Comparison of ENCODE assay signal across 22 cellular contexts in the genomic region with DNA sequence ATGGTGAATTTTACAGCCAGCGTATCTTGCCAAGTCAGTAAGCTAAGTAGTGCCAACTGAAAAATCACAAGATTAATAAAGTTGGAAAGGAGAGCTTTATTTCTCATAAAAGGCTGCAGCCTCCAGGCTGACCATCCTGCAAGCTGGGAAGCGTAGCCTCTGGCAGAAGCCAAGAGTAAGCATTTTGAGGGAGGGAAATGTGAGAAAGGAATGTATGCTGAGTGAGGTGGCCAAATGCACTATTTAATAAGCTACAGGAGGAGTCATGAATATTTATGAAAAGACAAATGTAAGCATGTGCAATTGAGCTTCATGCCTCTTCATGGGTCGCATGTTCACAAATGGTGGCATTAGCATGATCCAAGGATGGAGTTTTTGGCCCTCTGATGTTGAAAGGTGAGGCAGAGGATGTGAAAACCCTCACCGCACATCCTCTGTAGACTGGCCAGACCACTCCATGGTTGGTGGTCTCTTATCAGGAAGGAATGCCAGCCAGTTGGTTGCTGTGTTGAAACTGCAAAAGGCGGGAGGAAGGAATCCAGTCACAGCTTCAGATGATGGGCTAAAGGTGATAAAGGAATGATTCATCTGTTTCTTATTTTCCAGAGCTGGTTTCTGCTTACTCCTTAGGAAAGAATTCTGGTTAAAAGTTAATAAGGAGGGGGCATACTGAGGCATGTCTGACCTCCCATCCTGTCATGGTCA. TPM values are rescaled to one million over a fixed set of nuclear protein-coding genes. Genes with fewer than 3 reads are reported as not detected.
DNase-seq lines count a peak whose midpoint lies in the region; ATAC-seq and TF ChIP-seq lines count a peak whose summit lies in the region.
"Had no signal": no experiment of that assay in that cellular context is flagged by ENCODE, and none has a peak within 500 bp of the region (broad histone marks: within the 10 kb centered on the region; RNA-seq: fewer than 3 reads in every experiment).

No MANE protein-coding gene starts in this region.

- no peak overlapping the region for H2AK9ac ChIP-seq in IMR-90 (replicated peaks; ENCODE audit: low read depth, low read length, poor library complexity)

- POLR2A ChIA-PET in Caco-2 (lab: Charles Lee) (no interaction called here), IMR-90 (lab: Charles Lee; ENCODE audit: unreplicated experiment) (no interaction called here)

- H3K79me1 ChIP-seq in IMR-90 (ENCODE audit: low read depth in 1 of 2, low read length in 2 of 2): no peaks in the 10 kb centered on the region

- H3K9me3 Mint-ChIP-seq in Caco-2 (ENCODE audit: unreplicated experiment): peaks cover under 1% of the 10 kb centered on the region

- 92% methylated on average over 2 of the region's 5 CpGs; no CpG with 5 or more reads in 1 of the 2 experiments for WGBS in IMR-90 (ENCODE audit: extremely low coverage in 2 of 2, insufficient read length in 1 of 2), 2 experiments

- H3K4me1 Mint-ChIP-seq in Caco-2 (ENCODE audit: low read depth, unreplicated experiment): peaks cover 23% of the 10 kb centered on the region
- H3K4me1 Mint-ChIP-seq: brain; stimulated activated memory B cell treated with anti-CD40 and anti-IgM and Interleukin-4, amounts not matched to agents 10 μg/mL and 1 μg/mL and 100 μg/mL, for 72 hours; WTC11 had no signal

- H3K36me3 Mint-ChIP-seq in Caco-2 (ENCODE audit: insufficient read depth, unreplicated experiment): no peaks in the 10 kb centered on the region
- H3K36me3 Mint-ChIP-seq: brain; stimulated activated memory B cell treated with anti-CD40 and anti-IgM and Interleukin-4, amounts not matched to agents 10 μg/mL and 1 μg/mL and 100 μg/mL, for 72 hours; WTC11 had no signal

- H3K9ac ChIP-seq in IMR-90 (ENCODE audit: low read depth, low read length): no peak overlapping the region
- H3K9ac ChIP-seq: BLaER1 had no signal

- no peak overlapping the region for H3K4me2 ChIP-seq in IMR-90 (ENCODE audit: low read depth, low read length)
- H3K4me2 ChIP-seq: BLaER1 had no signal

- 0 out of 3 replicates have a peak overlapping the region, but pooled peaks have one; percentile 23 for H2BK15ac ChIP-seq in IMR-90 (ENCODE audit: low read depth, low read length)

- no peak overlapping the region; the same call in 1 of the 2 replicates for H4K5ac ChIP-seq in IMR-90 (ENCODE audit: low read depth, low read length)

- no peaks in the 10 kb centered on the region for H3K27me3 ChIP-seq in Caco-2 (replicated peaks; ENCODE audit: control insufficient read depth, insufficient read depth, low read length)
- H3K27me3 ChIP-seq in IMR-90 (ENCODE audit: control insufficient read depth, insufficient read depth, low read length): no peaks in the 10 kb centered on the region
- H3K27me3 ChIP-seq in brain microvascular endothelial cell (replicated peaks): no peaks in the 10 kb centered on the region
- H3K27me3 ChIP-seq: BLaER1, upper lobe of right lung had no signal

- no peak for TF ChIP-seq CTCF in Caco-2 (IDR thresholded peaks at IDR 0.05; ENCODE audit: insufficient read depth in 1 of 2, low read depth in 1 of 2, low read length in 1 of 2, severe bottlenecking in 1 of 2, unreplicated experiment in 1 of 2)
- TF ChIP-seq CTCF in IMR-90 (conservative IDR thresholded peaks at IDR 0.05; ENCODE audit: low read depth, low read length): no peak
- TF ChIP-seq CTCF in brain microvascular endothelial cell (IDR thresholded peaks at IDR 0.05; ENCODE audit: low read depth, low read length, missing control alignments): no peak

- no peaks in the 10 kb centered on the region for H3K36me3 ChIP-seq in Caco-2 (ENCODE audit: control insufficient read depth, insufficient read depth, low read length)
- H3K36me3 ChIP-seq in IMR-90 (ENCODE audit: control insufficient read depth, insufficient read depth, low read length): no peaks in the 10 kb centered on the region
- no peaks in the 10 kb centered on the region for H3K36me3 ChIP-seq in brain microvascular endothelial cell (replicated peaks)
- H3K36me3 ChIP-seq: BLaER1, upper lobe of right lung had no signal

- peak overlapping the region; percentile 42; the same call in 1 of the 2 replicates for H4K91ac ChIP-seq in IMR-90 (ENCODE audit: insufficient read depth, low read depth, low read length)

- H3K14ac ChIP-seq in IMR-90 (replicated peaks; ENCODE audit: low read depth, low read length): peak overlapping the region; percentile 7; the same call in 1 of the 2 replicates

- peaks cover 4% of the 10 kb centered on the region for H3K9me1 ChIP-seq in IMR-90 (ENCODE audit: insufficient read depth, low read length)

- TF ChIP-seq POLR2A in IMR-90 (IDR thresholded peaks at IDR 0.05; ENCODE audit: low read depth, low read length): no peak

- peak overlapping the region; percentile 34; the same call in 1 of the 2 replicates for H3K18ac ChIP-seq in IMR-90 (ENCODE audit: low read depth, low read length)

- no peak overlapping the region; a peak in 1 of 4 replicates for H4K8ac ChIP-seq in IMR-90 (ENCODE audit: low read depth in 2 of 2, low read length in 2 of 2)

- H3K4me3 ChIP-seq in Caco-2 (ENCODE audit: low read depth, low read length) (no peak overlapping the region), IMR-90 (ENCODE audit: insufficient read depth, low read depth, low read length) (no peak overlapping the region), brain microvascular endothelial cell (ENCODE audit: low read depth, low read length) (no peak overlapping the region)
- H3K4me3 ChIP-seq: BLaER1, mucosa of descending colon, skin epidermis, upper lobe of right lung had no signal

- peak overlapping the region; percentile 74; the same call in 1 of the 2 replicates for H2AK5ac ChIP-seq in IMR-90 (ENCODE audit: low read depth, low read length)

- no peaks in the 10 kb centered on the region for H3K27me3 Mint-ChIP-seq in Caco-2 (ENCODE audit: insufficient read depth, unreplicated experiment)

- no peak for TF ChIP-seq RAD21 in IMR-90 (IDR thresholded peaks at IDR 0.05; ENCODE audit: low read length)

- H3K4me1 ChIP-seq in Caco-2 (peaks cover 15% of the 10 kb centered on the region; the same call in 1 of the 2 replicates), IMR-90 (ENCODE audit: control insufficient read depth, insufficient read depth, low read length) (peaks cover 2% of the 10 kb centered on the region; the same call in 1 of the 2 replicates)
- H3K4me1 ChIP-seq: BLaER1, upper lobe of right lung had no signal

- peak overlapping the region; percentile 46; the same call in 1 of the 2 replicates for H3K4ac ChIP-seq in IMR-90 (ENCODE audit: low read depth, low read length)

- BruUV-seq in Caco-2 (replicated peaks; lab: Mats Ljungman, UMichigan): no TSS peak
- no TSS peak for BruUV-seq in IMR-90 (replicated peaks; lab: Mats Ljungman, UMichigan)

- no peak overlapping the region; the same call in 1 of the 2 replicates for H3K27ac ChIP-seq in IMR-90 (ENCODE audit: insufficient read depth, low read length)
- no peak overlapping the region for H3K27ac ChIP-seq in brain microvascular endothelial cell
- H3K27ac ChIP-seq: BLaER1, skin epidermis, upper lobe of right lung had no signal

- ATAC-seq in IMR-90 (ENCODE audit: low read depth) (peak; percentile 17), GM19395 (IDR thresholded peaks at IDR 0.05; ENCODE audit: unreplicated experiment) (no peak), HG03159 (IDR thresholded peaks at IDR 0.05; ENCODE audit: unreplicated experiment) (no peak)
- ATAC-seq: mucosa of descending colon; stimulated activated memory B cell treated with anti-CD40 and anti-IgM and Interleukin-4, amounts not matched to agents 10 μg/mL and 1 μg/mL and 100 μg/mL, for 72 hours; upper lobe of right lung; WTC11 had no signal

- H3K4me3 Mint-ChIP-seq in Caco-2 (ENCODE audit: unreplicated experiment): no peak overlapping the region
- H3K4me3 Mint-ChIP-seq: brain; stimulated activated memory B cell treated with anti-CD40 and anti-IgM and Interleukin-4, amounts not matched to agents 10 μg/mL and 1 μg/mL and 100 μg/mL, for 72 hours; WTC11 had no signal

- peak overlapping the region; percentile 86; the same call in 1 of the 2 replicates for H2BK20ac ChIP-seq in IMR-90 (ENCODE audit: low read depth, low read length)

- in situ Hi-C loops in IMR-90 (cut with MboI; ENCODE audit: low sequenced_read_pairs): no loop called here
- in situ Hi-C loops in brain microvascular endothelial cell (cut with HindIII; ENCODE audit: low pct_ligation_motif_present, low sequenced_read_pairs): no loop called here

- peak overlapping the region; percentile 64 for H2BK120ac ChIP-seq in IMR-90 (ENCODE audit: low read depth, low read length)

- H3K27ac Mint-ChIP-seq in Caco-2 (ENCODE audit: unreplicated experiment): no peak overlapping the region
- H3K27ac Mint-ChIP-seq: brain; stimulated activated memory B cell treated with anti-CD40 and anti-IgM and Interleukin-4, amounts not matched to agents 10 μg/mL and 1 μg/mL and 100 μg/mL, for 72 hours; WTC11 had no signal

- H2AFZ ChIP-seq in IMR-90 (replicated peaks; ENCODE audit: low read length, poor library complexity): peak overlapping the region; percentile 79

- no peak overlapping the region for H3K23ac ChIP-seq in IMR-90 (ENCODE audit: low read depth, low read length)

- peak; percentile 48 to 64 for DNase-seq in Caco-2
- peak; percentile 59 for DNase-seq in IMR-90
- DNase-seq in brain microvascular endothelial cell: peak; percentile 32
- peak; percentile 95 for DNase-seq in kidney glomerular epithelial cell (lab: John Stamatoyannopoulos, UW)
- no peak for DNase-seq in HuH-7.5 (ENCODE audit: low spot score)
- no peak for DNase-seq in cardiac septum (ENCODE audit: low spot score)
- DNase-seq: activated gamma-delta T cell treated with Interleukin-2 at 50 U/mL for 16 hours, mucosa of descending colon, NCI-H187, NCI-H526, occipital lobe, upper lobe of right lung had no signal

- H2BK5ac ChIP-seq in IMR-90 (ENCODE audit: low read depth, low read length, poor library complexity, severe bottlenecking): peak overlapping the region; percentile 87

- CTCF ChIA-PET in Caco-2 (lab: Charles Lee): no interaction called here
- CTCF ChIA-PET in IMR-90 (lab: Yijun Ruan, JAX): no interaction called here

- H3K9me3 ChIP-seq in Caco-2: no peaks in the 10 kb centered on the region; the same call in 1 of the 2 replicates
- peaks cover 5% of the 10 kb centered on the region for H3K9me3 ChIP-seq in IMR-90 (ENCODE audit: control insufficient read depth, insufficient read depth, low read length)
- H3K9me3 ChIP-seq: mucosa of descending colon, upper lobe of right lung had no signal

- no peaks in the 10 kb centered on the region for H4K20me1 ChIP-seq in IMR-90 (ENCODE audit: insufficient read depth, low read length)
- H4K20me1 ChIP-seq: BLaER1 had no signal

- H3K56ac ChIP-seq in IMR-90 (ENCODE audit: extremely low read depth, insufficient read depth, low read length): no peak overlapping the region

- intact Hi-C loops in Caco-2 (cut with micrococcal nuclease; ENCODE audit: unreplicated experiment) (no loop called here), IMR-90 (cut with micrococcal nuclease) (no loop called here), cardiac septum (cut with DNase I) (no loop called here)

- dilution Hi-C loops in IMR-90 (cut with HindIII; ENCODE audit: low sequenced_read_pairs, unreplicated experiment): no loop called here

RNA-seq across cellular contexts. Expression of gene KRT33B, which starts 9.2 kb away (rescaled TPM):
- total RNA-seq in Caco-2 (2022): not detected in 2 replicates
- 0.18 and 0.28 TPM in 2 replicates for total RNA-seq in IMR-90 (2012; rRNA removed)
- 0.14 and 0.22 TPM in 2 replicates for polyA plus RNA-seq in IMR-90 (2012; rRNA removed)
- 0.19 and 0.22 TPM in 2 replicates for polyA plus RNA-seq in IMR-90 (2012; cell fraction: cytosol; rRNA removed)
- polyA plus RNA-seq in IMR-90 (2012; cell fraction: nucleus; rRNA removed; ENCODE audit: low replicate concordance): 0.25 TPM in 1 of 2 replicates, not detected in the other
- not detected for total RNA-seq in cardiac septum
- total RNA-seq: activated CD8-positive, alpha-beta memory T cell treated with anti-CD3 and anti-CD28 coated beads for 36 hours; frontal cortex; mucosa of descending colon; occipital lobe; OCI-LY7; upper lobe of right lung; WTC11 had no signal

RNA-seq across cellular contexts. Expression of gene KRT33A, which starts 9.8 kb away (rescaled TPM):
- total RNA-seq in Caco-2 (2022) (not detected in 2 replicates), IMR-90 (2012; rRNA removed) (not detected in 2 replicates), cardiac septum (not detected)
- not detected in 2 replicates for polyA plus RNA-seq in IMR-90 (2012; rRNA removed)
- polyA plus RNA-seq in IMR-90 (2012; cell fraction: cytosol; rRNA removed): not detected in 2 replicates
- polyA plus RNA-seq in IMR-90 (2012; cell fraction: nucleus; rRNA removed; ENCODE audit: low replicate concordance): not detected in 2 replicates
- total RNA-seq: activated CD8-positive, alpha-beta memory T cell treated with anti-CD3 and anti-CD28 coated beads for 36 hours; frontal cortex; mucosa of descending colon; occipital lobe; OCI-LY7; upper lobe of right lung; WTC11 had no signal

RNA-seq across cellular contexts. Expression of gene KRT34, which starts 21.7 kb away (rescaled TPM):
- total RNA-seq in Caco-2 (2022) (not detected in 2 replicates), IMR-90 (2012; rRNA removed) (3.6 and 3.9 TPM in 2 replicates), cardiac septum (not detected)
- polyA plus RNA-seq in IMR-90 (2012; rRNA removed): 3.4 and 4.2 TPM in 2 replicates
- 1.6 and 2.5 TPM in 2 replicates for polyA plus RNA-seq in IMR-90 (2012; cell fraction: cytosol; rRNA removed)
- 1.4 and 3.1 TPM in 2 replicates for polyA plus RNA-seq in IMR-90 (2012; cell fraction: nucleus; rRNA removed; ENCODE audit: low replicate concordance)
- total RNA-seq: activated CD8-positive, alpha-beta memory T cell treated with anti-CD3 and anti-CD28 coated beads for 36 hours; mucosa of descending colon; OCI-LY7; upper lobe of right lung; WTC11 had no signal

RNA-seq across cellular contexts. Expression of gene KRT31, which starts 37.0 kb away (rescaled TPM):
- total RNA-seq in Caco-2 (2022) (not detected in 2 replicates), IMR-90 (2012; rRNA removed) (not detected in 2 replicates), cardiac septum (not detected)
- 0.05 TPM in 1 of 2 replicates, not detected in the other for polyA plus RNA-seq in IMR-90 (2012; rRNA removed)
- polyA plus RNA-seq in IMR-90 (2012; cell fraction: cytosol; rRNA removed): not detected in 2 replicates
- 0.07 and 0.08 TPM in 2 replicates for polyA plus RNA-seq in IMR-90 (2012; cell fraction: nucleus; rRNA removed; ENCODE audit: low replicate concordance)
- total RNA-seq: activated CD8-positive, alpha-beta memory T cell treated with anti-CD3 and anti-CD28 coated beads for 36 hours; mucosa of descending colon; OCI-LY7; upper lobe of right lung; WTC11 had no signal

RNA-seq across cellular contexts. Expression of gene KRTAP17-1, which starts 44.9 kb away (rescaled TPM):
- total RNA-seq in Caco-2 (2022): not detected in 2 replicates
- not detected in 2 replicates for total RNA-seq in IMR-90 (2012; rRNA removed)
- polyA plus RNA-seq in IMR-90 (2012; rRNA removed): not detected in 2 replicates
- not detected in 2 replicates for polyA plus RNA-seq in IMR-90 (2012; cell fraction: cytosol; rRNA removed)
- polyA plus RNA-seq in IMR-90 (2012; cell fraction: nucleus; rRNA removed; ENCODE audit: low replicate concordance): not detected in 2 replicates
- not detected for total RNA-seq in cardiac septum
- total RNA-seq: activated CD8-positive, alpha-beta memory T cell treated with anti-CD3 and anti-CD28 coated beads for 36 hours; frontal cortex; mucosa of descending colon; occipital lobe; OCI-LY7; upper lobe of right lung; WTC11 had no signal

Comparison
In these comparisons a context has a peak if more than half of its experiments do, and no peak if none do; other contexts are left out.
1. DNase-seq: peak in Caco-2 (2 of 2), IMR-90 (single experiment), brain microvascular endothelial cell (single experiment) and kidney glomerular epithelial cell (single experiment); none in HuH-7.5 (single experiment) and cardiac septum (single experiment).